8 cellular contexts compared by ENCODE assay signal in the genomic region with DNA sequence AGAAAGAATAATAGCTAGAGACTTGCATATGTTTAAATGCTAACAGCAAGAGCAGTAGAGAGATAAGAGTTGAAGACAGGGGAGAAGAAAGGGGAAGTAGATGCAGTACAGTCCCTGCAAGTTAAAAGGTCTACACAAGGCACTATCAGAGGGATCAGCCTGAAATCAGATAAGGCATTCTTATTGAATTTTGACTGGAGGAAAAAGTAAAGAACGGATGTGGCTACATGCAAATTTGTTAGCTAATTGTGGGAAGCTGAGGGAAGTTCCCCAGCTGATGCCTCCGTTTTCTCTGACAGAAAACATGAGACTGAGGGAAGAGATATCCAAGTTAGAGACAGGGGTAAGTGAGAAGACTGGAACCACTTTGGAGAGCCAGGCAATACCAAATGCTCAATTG.
DNase-seq lines count a peak whose midpoint lies in the region; ATAC-seq and TF ChIP-seq lines count a peak whose summit lies in the region.

No MANE protein-coding gene starts in this region.

- H3K27me3 ChIP-seq in MM.1S (replicated peaks; ENCODE audit: insufficient read depth, low read length): no peaks in the 10 kb centered on the region

- H3F3A ChIP-seq in MM.1S (ENCODE audit: insufficient read depth, low read length): peaks cover 9% of the 10 kb centered on the region; the same call in 1 of the 2 replicates

- H4K20me1 ChIP-seq in MM.1S (ENCODE audit: insufficient read depth, low read length): no peaks in the 10 kb centered on the region

- H3K4me3 ChIP-seq in MM.1S (ENCODE audit: low read length): 0 out of 2 replicates have a peak overlapping the region, but pooled peaks have one; percentile 17

- peak overlapping the region; percentile 39; the same call in 1 of the 2 replicates for H2AFZ ChIP-seq in MM.1S (ENCODE audit: low read length)

- H3K9me2 ChIP-seq in MM.1S (replicated peaks; ENCODE audit: insufficient read depth, low read length): no peaks in the 10 kb centered on the region

- peaks cover 19% of the 10 kb centered on the region for H3K4me1 ChIP-seq in MM.1S (ENCODE audit: low read length)

- H3K4me2 ChIP-seq in MM.1S (ENCODE audit: low read depth, low read length): peak overlapping the region; percentile 50

- ATAC-seq in GM18517 (IDR thresholded peaks at IDR 0.05; ENCODE audit: unreplicated experiment) (peak; percentile 84), GM21737 (IDR thresholded peaks at IDR 0.05; ENCODE audit: unreplicated experiment) (peak; percentile 78), HG02970 (IDR thresholded peaks at IDR 0.05; ENCODE audit: low FRiP score, unreplicated experiment) (no peak)

- peak; percentile 60 for DNase-seq in MM.1S
- DNase-seq in germinal center (ENCODE audit: low spot score): peak; percentile 48
- DNase-seq in NCI-H1694 (lab: John Stamatoyannopoulos, UW): no peak
- no peak for DNase-seq in COR-L47 (lab: John Stamatoyannopoulos, UW)
- DNase-seq in retina: no peak

- no peak for TF ChIP-seq CTCF in MM.1S (IDR thresholded peaks at IDR 0.05; ENCODE audit: low read length)

- H3K36me3 ChIP-seq in MM.1S (replicated peaks; ENCODE audit: insufficient read depth, low read length): no peaks in the 10 kb centered on the region

- no peak overlapping the region; the same call in 1 of the 2 replicates for H3K27ac ChIP-seq in MM.1S (ENCODE audit: low read length)

- H3K9me3 ChIP-seq in MM.1S (replicated peaks; ENCODE audit: insufficient read depth, low read length): no peaks in the 10 kb centered on the region

- H3K79me2 ChIP-seq in MM.1S (ENCODE audit: low read length): no peaks in the 10 kb centered on the region

- H3K9ac ChIP-seq in MM.1S (ENCODE audit: low read length): no peak overlapping the region

Comparison
In these comparisons a context has a peak if more than half of its experiments do, and no peak if none do; other contexts are left out.
1. DNase-seq: peak in MM.1S (single experiment) and germinal center (single experiment); none in NCI-H1694 (single experiment), COR-L47 (single experiment) and retina (single experiment).